ENCODE assay signal across 13 cellular contexts in genomic region chr11:31809543-31809856, GRCh38. TPM values are rescaled to one million over a fixed set of nuclear protein-coding genes. Genes with fewer than 3 reads are reported as not detected.
A peak's percentile ranks its signal among the peaks of the same experiment; 100 is the strongest.
DNase-seq lines count a peak whose midpoint lies in the region; ATAC-seq and TF ChIP-seq lines count a peak whose summit lies in the region.
"Had no signal": no experiment of that assay in that cellular context is flagged by ENCODE, and none has a peak within 500 bp of the region (broad histone marks: within the 10 kb centered on the region; RNA-seq: fewer than 3 reads in every experiment).

No MANE protein-coding gene starts in this region.

- H3K27me3 ChIP-seq in suprapubic skin (peaks cover 100% of the 10 kb centered on the region), transverse colon (peaks cover 100% of the 10 kb centered on the region)

- H3K27ac ChIP-seq in suprapubic skin: no peak overlapping the region
- no peak overlapping the region for H3K27ac ChIP-seq in transverse colon
- H3K27ac ChIP-seq: epithelial cell of prostate had no signal

- intact Hi-C loops in activated CD8-positive, alpha-beta T cell treated with anti-CD3 and anti-CD28 coated beads for 36 hours (cut with micrococcal nuclease): loop anchor here (5.0 kb wide), 1 partner anchor 633 kb away; no protein-coding TSS in a partner anchor
- intact Hi-C loops in transverse colon (cut with DNase I; ENCODE audit: low total_unique reads): no loop called here

- H3K4me3 Mint-ChIP-seq in activated naive CD4-positive, alpha-beta T cell treated with anti-CD3 and anti-CD28 coated beads, Interleukin-2, amount 50 U/mL, for 24 hours: peak overlapping the region; percentile 76
- H3K4me3 Mint-ChIP-seq in activated CD8-positive, alpha-beta T cell treated with anti-CD3 and anti-CD28 coated beads for 36 hours: peak overlapping the region; percentile 34

- H3K4me3 ChIP-seq in iPS-18c (ENCODE audit: insufficient read depth, low read depth, low read length) (peak overlapping the region; percentile 51; the same call in 1 of the 2 replicates), suprapubic skin (peak overlapping the region; percentile 52), transverse colon (peak overlapping the region in 1 of 4 donors; percentile 57)

- H3K9me3 ChIP-seq in iPS-18c (ENCODE audit: control insufficient read depth, insufficient read depth, low read length) (no peaks in the 10 kb centered on the region), suprapubic skin (no peaks in the 10 kb centered on the region), transverse colon (no peaks in the 10 kb centered on the region)

- WGBS in suprapubic skin: 37% methylated on average over 6 of the region's 6 CpGs
- 19 to 23% methylated on average over 6 of the region's 6 CpGs for WGBS in transverse colon (ENCODE audit: low coverage in 1 of 2), 2 donors

- H3K9me3 Mint-ChIP-seq in activated naive CD4-positive, alpha-beta T cell treated with anti-CD3 and anti-CD28 coated beads, Interleukin-2, amount 50 U/mL, for 24 hours: no peaks in the 10 kb centered on the region
- H3K9me3 Mint-ChIP-seq in activated naive CD4-positive, alpha-beta T cell treated with anti-CD3 and anti-CD28 coated beads, Interleukin-2, amount 50 U/mL, for 72 hours: no peaks in the 10 kb centered on the region
- H3K9me3 Mint-ChIP-seq in activated CD8-positive, alpha-beta T cell treated with anti-CD3 and anti-CD28 coated beads for 36 hours: no peaks in the 10 kb centered on the region

- DNase-seq in activated naive CD4-positive, alpha-beta T cell treated with anti-CD3 and anti-CD28 coated beads, Interleukin-2, amount 50 U/mL, for 72 hours (ENCODE audit: low spot score in 2 of 2): no peak
- DNase-seq in activated CD8-positive, alpha-beta T cell treated with anti-CD3 and anti-CD28 coated beads for 36 hours: no peak
- no peak for DNase-seq in suprapubic skin (ENCODE audit: low spot score in 2 of 2)
- DNase-seq in C1 segment of cervical spinal cord (lab: John Stamatoyannopoulos, UW): no peak
- no peak for DNase-seq in GOT3 (lab: John Stamatoyannopoulos, UW)
- DNase-seq in transverse colon: no peak
- DNase-seq: activated effector memory CD4-positive, alpha-beta T cell treated with Interleukin-2 at 50 U/mL for 16 hours; NCI-H2029 treated with DMSO at 0.1 percent for 48 hours; SW 1271 had no signal

- H3K27ac Mint-ChIP-seq in activated naive CD4-positive, alpha-beta T cell treated with anti-CD3 and anti-CD28 coated beads, Interleukin-2, amount 50 U/mL, for 24 hours: peak overlapping the region; percentile 6
- no peak overlapping the region for H3K27ac Mint-ChIP-seq in activated naive CD4-positive, alpha-beta T cell treated with anti-CD3 and anti-CD28 coated beads, Interleukin-2, amount 50 U/mL, for 72 hours
- H3K27ac Mint-ChIP-seq in activated CD8-positive, alpha-beta T cell treated with anti-CD3 and anti-CD28 coated beads for 36 hours: no peak overlapping the region

- H3K4me1 Mint-ChIP-seq in activated naive CD4-positive, alpha-beta T cell treated with anti-CD3 and anti-CD28 coated beads, Interleukin-2, amount 50 U/mL, for 24 hours: peaks cover 54% of the 10 kb centered on the region
- peaks cover 44% of the 10 kb centered on the region for H3K4me1 Mint-ChIP-seq in activated CD8-positive, alpha-beta T cell treated with anti-CD3 and anti-CD28 coated beads for 36 hours (ENCODE audit: low read depth)

- TF ChIP-seq EP300 in suprapubic skin (IDR thresholded peaks at IDR 0.05) (no peak), transverse colon (IDR thresholded peaks at IDR 0.05; ENCODE audit: low read depth) (no peak)

- in situ Hi-C loops in transverse colon (cut with MboI; ENCODE audit: low pct_ligation_motif_present in 1 of 4, low pct_unique_long_range_greater_than_20kb in 1 of 4, low sequenced_read_pairs in 3 of 4): no loop called here

- CTCF ChIA-PET in activated CD8-positive, alpha-beta T cell treated with anti-CD3 and anti-CD28 coated beads for 36 hours (lab: Charles Lee): no interaction called here

- peaks cover 5% of the 10 kb centered on the region for H3K36me3 Mint-ChIP-seq in activated naive CD4-positive, alpha-beta T cell treated with anti-CD3 and anti-CD28 coated beads, Interleukin-2, amount 50 U/mL, for 24 hours
- peaks cover 4 to 48% of the 10 kb centered on the region in 2 donors for H3K36me3 Mint-ChIP-seq in activated naive CD4-positive, alpha-beta T cell treated with anti-CD3 and anti-CD28 coated beads, Interleukin-2, amount 50 U/mL, for 72 hours
- H3K36me3 Mint-ChIP-seq in activated CD8-positive, alpha-beta T cell treated with anti-CD3 and anti-CD28 coated beads for 36 hours (ENCODE audit: low read depth): no peaks in the 10 kb centered on the region

- H3K36me3 ChIP-seq in suprapubic skin (no peaks in the 10 kb centered on the region), transverse colon (no peaks in the 10 kb centered on the region)

- H3K27me3 Mint-ChIP-seq in activated naive CD4-positive, alpha-beta T cell treated with anti-CD3 and anti-CD28 coated beads, Interleukin-2, amount 50 U/mL, for 24 hours: peaks cover 63% of the 10 kb centered on the region
- H3K27me3 Mint-ChIP-seq in activated CD8-positive, alpha-beta T cell treated with anti-CD3 and anti-CD28 coated beads for 36 hours: peaks cover 77% of the 10 kb centered on the region

- POLR2A ChIA-PET in activated CD8-positive, alpha-beta T cell treated with anti-CD3 and anti-CD28 coated beads for 36 hours (lab: Charles Lee): interaction anchor here (1.1 kb wide), 1 partner anchor 9 kb away, joined by 3 read pairs; no protein-coding TSS in a partner anchor

- no peak for TF ChIP-seq CTCF in activated CD8-positive, alpha-beta T cell treated with anti-CD3 and anti-CD28 coated beads for 36 hours (IDR thresholded peaks at IDR 0.05)
- TF ChIP-seq CTCF in suprapubic skin (IDR thresholded peaks at IDR 0.05) (no peak), transverse colon (IDR thresholded peaks at IDR 0.05) (no peak)

- no peak for ATAC-seq in activated naive CD4-positive, alpha-beta T cell treated with anti-CD3 and anti-CD28 coated beads, Interleukin-2, amount 50 U/mL, for 72 hours
- ATAC-seq in activated CD8-positive, alpha-beta T cell treated with anti-CD3 and anti-CD28 coated beads for 36 hours: no peak

- H3K4me1 ChIP-seq in suprapubic skin (peaks cover 76% of the 10 kb centered on the region), transverse colon (peaks cover 17 to 69% (median 55%) of the 10 kb centered on the region in 4 donors)

- no peak for TF ChIP-seq POLR2A in suprapubic skin (IDR thresholded peaks at IDR 0.05)
- no peak for TF ChIP-seq POLR2A in transverse colon (IDR thresholded peaks at IDR 0.05)

RNA-seq across cellular contexts. Expression of gene PAX6, which starts 1.6 kb away (rescaled TPM):
- total RNA-seq in activated naive CD4-positive, alpha-beta T cell treated with anti-CD3 and anti-CD28 coated beads, Interleukin-2, amount 50 U/mL, for 72 hours: under 1 TPM in 1 of 2 donors, not detected in 1; 0.39 TPM
- not detected for total RNA-seq in activated CD8-positive, alpha-beta T cell treated with anti-CD3 and anti-CD28 coated beads for 36 hours
- total RNA-seq in suprapubic skin (1 to 10 TPM in 1 of 4 donors, under 1 TPM in 2, not detected in 1; 0.25 to 1.1 (median 0.29) TPM), transverse colon (under 1 TPM in 3 of 4 donors, not detected in 1; 0.40 to 0.79 (median 0.55) TPM)
- total RNA-seq: liver had no signal
